8 cellular contexts compared by ENCODE assay signal in the genomic region with DNA sequence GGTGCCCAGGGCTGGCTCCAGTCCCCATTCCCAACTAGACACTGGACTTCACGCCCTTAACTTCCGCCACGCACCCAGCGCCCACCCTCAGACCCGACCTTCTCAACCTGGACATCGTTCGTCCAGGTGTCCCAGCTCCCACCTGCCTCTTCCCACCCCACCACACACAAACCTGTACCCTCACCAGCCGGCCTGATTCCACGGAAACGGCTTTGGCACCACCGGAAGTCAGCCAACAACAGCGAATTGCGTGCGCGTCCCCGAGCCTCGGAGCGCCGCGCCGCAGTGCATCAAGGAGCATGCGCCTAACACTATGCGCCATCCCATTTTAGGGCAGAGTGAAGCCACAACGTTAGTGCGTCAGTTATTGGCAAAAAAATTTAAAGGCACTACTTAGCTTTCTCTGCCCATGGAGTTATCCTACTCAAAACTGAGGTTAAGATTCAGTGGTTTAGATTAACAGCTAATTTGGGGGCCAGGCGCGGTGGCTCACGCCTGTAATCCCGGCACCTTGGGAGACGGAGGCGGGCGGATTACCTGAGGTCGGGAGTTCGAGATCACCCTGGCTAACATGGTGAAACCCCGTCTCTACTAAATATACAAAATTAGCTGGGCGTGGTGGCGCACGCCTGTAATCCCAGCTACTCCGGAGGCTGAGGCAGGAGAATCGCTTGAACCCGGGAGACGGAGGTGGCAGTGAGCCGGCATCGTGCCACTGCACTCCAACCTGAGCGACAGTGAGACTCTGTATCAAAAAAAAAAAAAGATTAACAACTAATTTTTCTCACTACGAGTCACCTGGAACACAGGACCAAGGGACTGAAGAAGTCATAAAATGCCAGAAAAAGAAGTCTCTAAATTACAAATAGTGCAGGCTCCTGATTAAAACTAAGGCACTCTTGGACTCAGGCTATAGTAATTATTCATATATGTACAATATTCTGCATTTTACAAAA. TPM values are rescaled to one million over a fixed set of nuclear protein-coding genes. Genes with fewer than 3 reads are reported as not detected.
DNase-seq lines count a peak whose midpoint lies in the region; ATAC-seq, FAIRE-seq and TF ChIP-seq lines count a peak whose summit lies in the region.

A gene with protein sequence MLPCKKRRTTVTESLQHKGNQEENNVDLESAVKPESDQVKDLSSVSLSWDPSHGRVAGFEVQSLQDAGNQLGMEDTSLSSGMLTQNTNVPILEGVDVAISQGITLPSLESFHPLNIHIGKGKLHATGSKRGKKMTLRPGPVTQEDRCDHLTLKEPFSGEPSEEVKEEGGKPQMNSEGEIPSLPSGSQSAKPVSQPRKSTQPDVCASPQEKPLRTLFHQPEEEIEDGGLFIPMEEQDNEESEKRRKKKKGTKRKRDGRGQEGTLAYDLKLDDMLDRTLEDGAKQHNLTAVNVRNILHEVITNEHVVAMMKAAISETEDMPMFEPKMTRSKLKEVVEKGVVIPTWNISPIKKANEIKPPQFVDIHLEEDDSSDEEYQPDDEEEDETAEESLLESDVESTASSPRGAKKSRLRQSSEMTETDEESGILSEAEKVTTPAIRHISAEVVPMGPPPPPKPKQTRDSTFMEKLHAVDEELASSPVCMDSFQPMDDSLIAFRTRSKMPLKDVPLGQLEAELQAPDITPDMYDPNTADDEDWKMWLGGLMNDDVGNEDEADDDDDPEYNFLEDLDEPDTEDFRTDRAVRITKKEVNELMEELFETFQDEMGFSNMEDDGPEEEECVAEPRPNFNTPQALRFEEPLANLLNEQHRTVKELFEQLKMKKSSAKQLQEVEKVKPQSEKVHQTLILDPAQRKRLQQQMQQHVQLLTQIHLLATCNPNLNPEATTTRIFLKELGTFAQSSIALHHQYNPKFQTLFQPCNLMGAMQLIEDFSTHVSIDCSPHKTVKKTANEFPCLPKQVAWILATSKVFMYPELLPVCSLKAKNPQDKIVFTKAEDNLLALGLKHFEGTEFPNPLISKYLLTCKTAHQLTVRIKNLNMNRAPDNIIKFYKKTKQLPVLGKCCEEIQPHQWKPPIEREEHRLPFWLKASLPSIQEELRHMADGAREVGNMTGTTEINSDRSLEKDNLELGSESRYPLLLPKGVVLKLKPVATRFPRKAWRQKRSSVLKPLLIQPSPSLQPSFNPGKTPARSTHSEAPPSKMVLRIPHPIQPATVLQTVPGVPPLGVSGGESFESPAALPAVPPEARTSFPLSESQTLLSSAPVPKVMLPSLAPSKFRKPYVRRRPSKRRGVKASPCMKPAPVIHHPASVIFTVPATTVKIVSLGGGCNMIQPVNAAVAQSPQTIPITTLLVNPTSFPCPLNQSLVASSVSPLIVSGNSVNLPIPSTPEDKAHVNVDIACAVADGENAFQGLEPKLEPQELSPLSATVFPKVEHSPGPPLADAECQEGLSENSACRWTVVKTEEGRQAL (N-terminal part only) (minus strand): TSS at position 240 of the 956 bp plus-strand sequence. CDS start 3,434 bp downstream, outside the sequence.

- no peaks in the 10 kb centered on the region; the same call in 1 of the 2 replicates for H3K9me3 ChIP-seq in AG04450 (ENCODE audit: control insufficient read depth, insufficient read depth, low read length)

- POLR2A ChIA-PET in AG04450 (lab: Yijun Ruan, JAX): interaction anchor here (0.6 kb wide), 1 partner anchor 82 kb away, joined by 4 read pairs; no protein-coding TSS in a partner anchor

- no peaks in the 10 kb centered on the region for H3K27me3 ChIP-seq in AG04450 (ENCODE audit: control insufficient read depth, insufficient read depth, low read length)

- ATAC-seq in GM19023 (IDR thresholded peaks at IDR 0.05; ENCODE audit: unreplicated experiment) (peak; percentile 56), HG03378 (IDR thresholded peaks at IDR 0.05; ENCODE audit: unreplicated experiment) (peak; percentile 49)

- H3K27ac ChIP-seq in AG04450 (ENCODE audit: low read depth, low read length): peak within 1 kb of the TSS; percentile 39

- peak; percentile 13 for FAIRE-seq in islet of Langerhans (lab: Jason Lieb, UNC)

- peak; percentile 75 for DNase-seq in AG04450 (ENCODE audit: low read depth, low spot score)
- peak; percentile 90 for DNase-seq in NCI-H510A treated with DMSO at 0.1 percent for 48 hours (lab: John Stamatoyannopoulos, UW)
- DNase-seq in activated CD4-positive, alpha-beta T cell treated with anti-CD3 and anti-CD28 coated beads for 1 hour: peak; percentile 81
- peak; percentile 21 to 86 for DNase-seq in cerebellar nuclear complex (lab: John Stamatoyannopoulos, UW)
- peak; percentile 82 for DNase-seq in stimulated activated CD4-positive, alpha-beta T cell treated with anti-CD3 and anti-CD28 coated beads, Interleukin-12 subunit alpha, Interleukin-12 subunit beta, amount 100 ng/mL, for 4 hours

- CTCF ChIA-PET in AG04450 (lab: Charles Lee): no interaction called here

- no peak for TF ChIP-seq CTCF in AG04450 (IDR thresholded peaks at IDR 0.05; ENCODE audit: low read depth, low read length)

- peak within 1 kb of the TSS; percentile 97 for H3K4me3 ChIP-seq in AG04450 (ENCODE audit: low read depth, low read length)

RNA-seq across cellular contexts. Expression of the gene that starts here (rescaled TPM):
- 22.3 and 24.5 TPM in 2 replicates for polyA plus RNA-seq in AG04450 (2011; rRNA removed)
- 38.8 and 43.6 TPM in 2 replicates for polyA minus RNA-seq in AG04450 (2011; rRNA and poly(A)+ RNA removed)

Comparison
In these comparisons a context has a peak if more than half of its experiments do, and no peak if none do; other contexts are left out.
1. Peak in every context shown above with its lines: DNase-seq, ATAC-seq, H3K4me3 ChIP-seq and H3K27ac ChIP-seq.